Comparison of ENCODE assay signal across 31 cellular contexts in the genomic region with DNA sequence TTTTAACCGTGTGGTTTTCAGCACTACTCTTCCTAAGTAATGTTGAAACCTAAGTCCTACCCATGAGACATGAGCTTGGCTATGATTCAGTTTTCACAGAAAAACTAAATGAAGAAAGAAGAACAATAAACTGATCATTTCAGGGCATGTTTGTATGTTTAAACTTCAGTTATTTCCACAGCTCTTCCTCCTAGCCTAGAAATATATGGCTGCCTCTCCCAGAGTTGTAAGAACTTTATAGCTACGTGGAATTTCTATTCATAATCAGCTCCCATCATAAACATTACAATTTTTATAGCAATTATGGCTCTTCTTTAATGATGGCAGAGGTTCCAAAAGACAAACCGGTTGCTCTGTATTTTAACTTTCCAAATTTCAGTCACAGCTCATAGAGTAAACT.
"Had no signal": no experiment of that assay in that cellular context is flagged by ENCODE, and none has a peak within 500 bp of the region (broad histone marks: within the 10 kb centered on the region; RNA-seq: fewer than 3 reads in every experiment).

No MANE protein-coding gene starts in this region.

- H3K27me3 ChIP-seq: adrenal gland, body of pancreas, esophagus squamous epithelium had no signal

- ATAC-seq: activated CD4-positive, alpha-beta T cell treated with anti-CD3 and anti-CD28 coated beads for 36 hours; activated CD8-positive, alpha-beta memory T cell treated with anti-CD3 and anti-CD28 coated beads, Interleukin-2, amount 10 ng/mL, durations not matched to agents 7 days and 5 days; activated CD8-positive, alpha-beta T cell treated with anti-CD3 and anti-CD28 coated beads, Interleukin-2, amount 10 ng/mL, durations not matched to agents 7 days and 5 days; activated T-helper 17 cell treated with anti-CD3 and anti-CD28 coated beads, Interleukin-2, amount 50 U/mL, for 72 hours; body of pancreas; effector memory CD8-positive, alpha-beta T cell; T-helper 17 cell had no signal

- H3K4me1 ChIP-seq: adrenal gland, body of pancreas, esophagus squamous epithelium had no signal

- H3K27ac ChIP-seq: adrenal gland, body of pancreas, coronary artery, esophagus squamous epithelium, WERI-Rb-1 had no signal

- H3K9me3 ChIP-seq: adrenal gland, body of pancreas, esophagus squamous epithelium had no signal

- FAIRE-seq: frontal cortex had no signal

- H3K4me3 ChIP-seq: adrenal gland, body of pancreas, coronary artery, esophagus squamous epithelium had no signal

- H3K36me3 ChIP-seq: adrenal gland, esophagus squamous epithelium, WERI-Rb-1 had no signal

- DNase-seq: activated B cell treated with CpG ODN at 0.5 μM for 24 hours; activated CD4-positive, alpha-beta memory T cell treated with anti-CD3 and anti-CD28 coated beads for 36 hours; activated CD4-positive, alpha-beta T cell treated with anti-CD3 and anti-CD28 coated beads for 36 hours; activated CD4-positive, alpha-beta T cell treated with anti-CD3 and anti-CD28 coated beads, Interleukin-2, amount 10 ng/mL, durations not matched to agents 24 days and 14 days; activated CD4-positive, CD25-positive, alpha-beta regulatory T cell treated with anti-CD3 and anti-CD28 coated beads, Interleukin-2, amount 50 U/mL, for 72 hours; activated CD8-positive, alpha-beta memory T cell treated with anti-CD3 and anti-CD28 coated beads, Interleukin-2, amount 10 ng/mL, durations not matched to agents 7 days and 5 days; activated CD8-positive, alpha-beta memory T cell treated with anti-CD3 and anti-CD28 coated beads, Interleukin-2, amount 50 U/mL, for 4 hours; activated CD8-positive, alpha-beta T cell treated with anti-CD3 and anti-CD28 coated beads, Interleukin-2, amount 10 ng/mL, durations not matched to agents 7 days and 5 days; activated effector memory CD4-positive, alpha-beta T cell treated with Interleukin-2 at 50 U/mL for 16 hours; activated gamma-delta T cell treated with Interleukin-2 at 50 U/mL for 16 hours; activated naive CD4-positive, alpha-beta T cell treated with anti-CD3 and anti-CD28 coated beads, Interleukin-2, amount 50 U/mL, for 16 hours; activated naive CD4-positive, alpha-beta T cell treated with Interleukin-2 at 50 U/mL for 16 hours; activated T-cell treated with anti-CD3 and anti-CD28 coated beads, Interleukin-2, amount 50 U/mL, for 1 hour; adrenal gland; amygdala; aorta; body of pancreas; caudate nucleus; dermis blood vessel endothelial cell; effector CD4-positive, alpha-beta T cell; effector memory CD8-positive, alpha-beta T cell; erythroblast; esophagus squamous epithelium; head of caudate nucleus; T-helper 1 cell; T-helper 17 cell; T1000; WERI-Rb-1 had no signal
